ENCODE assay signal across 16 cellular contexts in the genomic region with DNA sequence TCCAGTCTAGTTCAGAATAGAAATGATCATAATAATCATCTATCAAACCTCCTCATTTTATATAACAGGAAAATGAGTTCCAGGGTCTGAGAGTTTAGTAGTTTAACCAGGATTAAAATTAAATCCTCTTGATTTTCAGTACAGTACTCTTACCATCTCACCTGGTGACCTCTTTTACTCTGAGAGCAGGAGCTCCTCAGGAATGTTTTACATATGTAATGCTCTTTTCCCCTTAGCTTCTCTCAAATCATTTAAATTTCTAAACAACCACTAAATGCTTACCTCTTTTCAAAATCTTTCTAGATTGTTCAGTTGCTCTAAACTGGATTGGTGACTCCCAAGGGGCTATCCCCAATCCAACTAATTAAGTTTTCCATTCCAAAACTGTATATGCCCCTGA.
"Had no signal": no experiment of that assay in that cellular context is flagged by ENCODE, and none has a peak within 500 bp of the region (broad histone marks: within the 10 kb centered on the region; RNA-seq: fewer than 3 reads in every experiment).

No MANE protein-coding gene starts in this region.

- H3K27ac ChIP-seq: heart left ventricle, ovary, tibial artery, upper lobe of right lung, vagina had no signal

- H3K9me3 ChIP-seq: heart left ventricle, mucosa of descending colon, ovary, tibial artery, upper lobe of right lung, vagina had no signal

- H3K4me3 ChIP-seq: heart left ventricle, lung, mucosa of descending colon, ovary, tibial artery, upper lobe of right lung, vagina had no signal

- H3K36me3 ChIP-seq: ovary had no signal

- DNase-seq: cortex of kidney; effector memory CD4-positive, alpha-beta T cell; heart left ventricle; hippocampal formation; kidney; left cardiac atrium; left ventricle myocardium superior; mucosa of descending colon; naive thymus-derived CD8-positive, alpha-beta T cell; ovary; right cardiac atrium; stimulated activated CD4-positive, alpha-beta T cell treated with anti-CD3 and anti-CD28 coated beads, Interleukin-4, amount 100 ng/mL, for 24 hours; tibial artery; upper lobe of right lung had no signal

- H3K27me3 ChIP-seq: heart left ventricle, ovary, tibial artery, upper lobe of right lung, vagina had no signal

- H3K4me1 ChIP-seq: tibial artery, upper lobe of right lung, vagina had no signal
